16 cellular contexts compared by ENCODE assay signal in the genomic region with DNA sequence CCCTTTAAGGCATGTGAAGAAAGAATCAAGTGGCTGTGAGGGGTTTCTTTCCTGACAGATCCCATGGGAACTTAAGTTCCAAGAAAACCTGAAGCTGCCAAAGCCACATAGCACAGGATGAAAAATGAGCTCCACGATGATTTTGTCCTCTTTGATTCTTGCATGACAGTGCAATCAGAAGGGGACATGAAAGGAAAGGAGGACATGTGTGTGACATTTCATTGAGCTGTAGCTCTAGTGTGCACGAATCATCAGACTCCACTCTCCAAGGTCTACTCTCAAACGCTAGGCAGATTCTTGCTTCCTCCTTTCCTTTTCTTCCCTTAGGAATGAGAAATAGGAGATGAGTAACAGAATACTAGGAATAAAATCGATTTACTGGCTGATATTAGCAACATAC.
DNase-seq lines count a peak whose midpoint lies in the region; ATAC-seq and TF ChIP-seq lines count a peak whose summit lies in the region.
"Had no signal": no experiment of that assay in that cellular context is flagged by ENCODE, and none has a peak within 500 bp of the region (broad histone marks: within the 10 kb centered on the region; RNA-seq: fewer than 3 reads in every experiment).

No MANE protein-coding gene starts in this region.

- no peaks in the 10 kb centered on the region for H3K9me1 ChIP-seq in IMR-90 (ENCODE audit: insufficient read depth, low read length)

- TF ChIP-seq POLR2A in IMR-90 (IDR thresholded peaks at IDR 0.05; ENCODE audit: low read depth, low read length) (no peak), suprapubic skin (IDR thresholded peaks at IDR 0.05) (no peak)

- H3K9me3 Mint-ChIP-seq in endodermal cell (no peaks in the 10 kb centered on the region), Caco-2 (ENCODE audit: unreplicated experiment) (peaks cover 17% of the 10 kb centered on the region)
- H3K9me3 Mint-ChIP-seq: H9 had no signal

- H3K27ac Mint-ChIP-seq in endodermal cell (no peak overlapping the region), Caco-2 (ENCODE audit: unreplicated experiment) (no peak overlapping the region)
- H3K27ac Mint-ChIP-seq: H9 had no signal

- H3K4me1 ChIP-seq in IMR-90 (ENCODE audit: control insufficient read depth, insufficient read depth, low read length), result peaks cover 4% of the 10 kb centered on the region; the same call in 1 of the 2 replicates
- peaks cover 15% of the 10 kb centered on the region for H3K4me1 ChIP-seq in endodermal cell (ENCODE audit: control insufficient read depth, insufficient read depth, low read length)
- peaks cover 5% of the 10 kb centered on the region for H3K4me1 ChIP-seq in osteoblast (ENCODE audit: insufficient read depth, low read length)
- peaks cover 19% of the 10 kb centered on the region for H3K4me1 ChIP-seq in suprapubic skin
- peaks cover 21% of the 10 kb centered on the region for H3K4me1 ChIP-seq in Caco-2

- no peak overlapping the region for H3K4ac ChIP-seq in IMR-90 (ENCODE audit: low read depth, low read length)

- no peaks in the 10 kb centered on the region for H3K36me3 ChIP-seq in IMR-90 (ENCODE audit: control insufficient read depth, insufficient read depth, low read length)
- peaks cover 10% of the 10 kb centered on the region for H3K36me3 ChIP-seq in endodermal cell (ENCODE audit: control insufficient read depth, insufficient read depth, low read length)
- H3K36me3 ChIP-seq in osteoblast (ENCODE audit: insufficient read depth, low read length), result no peaks in the 10 kb centered on the region
- no peaks in the 10 kb centered on the region for H3K36me3 ChIP-seq in suprapubic skin
- H3K36me3 ChIP-seq in Caco-2 (ENCODE audit: control insufficient read depth, insufficient read depth, low read length), result no peaks in the 10 kb centered on the region
- H3K36me3 ChIP-seq: BE2C had no signal

- no peak for ATAC-seq in IMR-90 (ENCODE audit: low read depth)
- ATAC-seq in esophagus mucosa, result no peak
- ATAC-seq: GM12878 had no signal

- H3K18ac ChIP-seq in IMR-90 (ENCODE audit: low read depth, low read length), result no peak overlapping the region

- no peak overlapping the region for H2BK5ac ChIP-seq in IMR-90 (ENCODE audit: low read depth, low read length, poor library complexity, severe bottlenecking)

- H3K27me3 ChIP-seq in IMR-90 (ENCODE audit: control insufficient read depth, insufficient read depth, low read length), result peaks cover 4% of the 10 kb centered on the region; the same call in 1 of the 2 replicates
- H3K27me3 ChIP-seq in endodermal cell (ENCODE audit: control insufficient read depth, insufficient read depth, low read length, poor library complexity, severe bottlenecking), result no peaks in the 10 kb centered on the region
- no peaks in the 10 kb centered on the region for H3K27me3 ChIP-seq in osteoblast (ENCODE audit: insufficient read depth, low read length)
- no peaks in the 10 kb centered on the region for H3K27me3 ChIP-seq in suprapubic skin
- no peaks in the 10 kb centered on the region for H3K27me3 ChIP-seq in Caco-2 (replicated peaks; ENCODE audit: control insufficient read depth, insufficient read depth, low read length)
- H3K27me3 ChIP-seq: BE2C had no signal

- H3K79me1 ChIP-seq in IMR-90 (ENCODE audit: low read depth in 1 of 2, low read length in 2 of 2), result no peaks in the 10 kb centered on the region

- H3K27ac ChIP-seq in IMR-90 (ENCODE audit: insufficient read depth, low read length), result no peak overlapping the region
- H3K27ac ChIP-seq in endodermal cell (ENCODE audit: low read depth, low read length), result peak overlapping the region; percentile 26
- H3K27ac ChIP-seq in osteoblast (ENCODE audit: low read depth, low read length), result no peak overlapping the region
- no peak overlapping the region for H3K27ac ChIP-seq in suprapubic skin

- WGBS in IMR-90 (ENCODE audit: extremely low coverage in 2 of 2, insufficient read length in 1 of 2), 2 experiments, result no CpG with 5 or more reads among the region's 4 CpGs
- WGBS in endodermal cell (ENCODE audit: insufficient coverage in 1 of 2, insufficient read length in 1 of 2), 2 experiments, result 63 to 82% methylated on average over 1 to 4 of the region's 4 CpGs
- WGBS in suprapubic skin, result 64% methylated on average over 4 of the region's 4 CpGs

- H3K4me1 Mint-ChIP-seq in endodermal cell (peaks cover 33% of the 10 kb centered on the region), Caco-2 (ENCODE audit: low read depth, unreplicated experiment) (peaks cover 7% of the 10 kb centered on the region)

- H3K4me2 ChIP-seq in IMR-90 (ENCODE audit: low read depth, low read length) (no peak overlapping the region), osteoblast (ENCODE audit: insufficient read depth, low read length) (no peak overlapping the region)
- H3K4me2 ChIP-seq: SK-N-SH had no signal

- H3K9me3 ChIP-seq in IMR-90 (ENCODE audit: control insufficient read depth, insufficient read depth, low read length), result no peaks in the 10 kb centered on the region
- H3K9me3 ChIP-seq in endodermal cell (ENCODE audit: control insufficient read depth, low read length), result peaks cover 6% of the 10 kb centered on the region
- no peaks in the 10 kb centered on the region for H3K9me3 ChIP-seq in osteoblast (ENCODE audit: low read depth, low read length)
- no peaks in the 10 kb centered on the region for H3K9me3 ChIP-seq in suprapubic skin
- no peaks in the 10 kb centered on the region; the same call in 1 of the 2 replicates for H3K9me3 ChIP-seq in Caco-2
- H3K9me3 ChIP-seq: BE2C, SK-N-SH had no signal

- no peak for TF ChIP-seq EP300 in suprapubic skin (IDR thresholded peaks at IDR 0.05)

- H4K5ac ChIP-seq in IMR-90 (ENCODE audit: low read depth, low read length), result no peak overlapping the region

- no peak overlapping the region for H2BK20ac ChIP-seq in IMR-90 (ENCODE audit: low read depth, low read length)

- DNase-seq in DMS53 (lab: John Stamatoyannopoulos, UW) (peak; percentile 62), IMR-90 (no peak), endodermal cell (no peak), osteoblast (ENCODE audit: insufficient read length, low spot score, missing footprints) (peak; percentile 39), suprapubic skin (ENCODE audit: low spot score in 2 of 2) (no peak), NCI-H2081 (lab: John Stamatoyannopoulos, UW) (no peak), Caco-2 (no peak)
- DNase-seq: BE2C; H9; NCI-H1417; NCI-H1930; NCI-H526; NK-92 treated with Interleukin-12 subunit alpha and Interleukin-12 subunit beta, amount 100 ng/mL, for 24 hours; SK-N-SH had no signal

- dilution Hi-C loops in IMR-90 (cut with HindIII; ENCODE audit: low sequenced_read_pairs, unreplicated experiment), result no loop called here

- H3K23ac ChIP-seq in IMR-90 (ENCODE audit: low read depth, low read length), result no peak overlapping the region

- in situ Hi-C loops in IMR-90 (cut with MboI; ENCODE audit: low sequenced_read_pairs), result no loop called here

- H3K27me3 Mint-ChIP-seq in endodermal cell (ENCODE audit: insufficient read depth) (no peaks in the 10 kb centered on the region), Caco-2 (ENCODE audit: insufficient read depth, unreplicated experiment) (no peaks in the 10 kb centered on the region)

- H3K36me3 Mint-ChIP-seq in endodermal cell (ENCODE audit: low read depth) (peaks cover 13% of the 10 kb centered on the region), Caco-2 (ENCODE audit: insufficient read depth, unreplicated experiment) (no peaks in the 10 kb centered on the region)

- H4K20me1 ChIP-seq in IMR-90 (ENCODE audit: insufficient read depth, low read length), result no peaks in the 10 kb centered on the region
- no peaks in the 10 kb centered on the region for H4K20me1 ChIP-seq in osteoblast (ENCODE audit: insufficient read depth, low read length)

- BruUV-seq in IMR-90 (replicated peaks; lab: Mats Ljungman, UMichigan), result no TSS peak
- no TSS peak for BruUV-seq in Caco-2 (replicated peaks; lab: Mats Ljungman, UMichigan)

- POLR2A ChIA-PET in IMR-90 (lab: Charles Lee; ENCODE audit: unreplicated experiment), result no interaction called here
- POLR2A ChIA-PET in Caco-2 (lab: Charles Lee), result interaction anchor here (0.7 to 0.8 kb wide), 2 partner anchors 786 to 1181 kb away, joined by 3 to 5 read pairs; partner anchors contain the start of gene CEP120

- no peak overlapping the region for H2BK120ac ChIP-seq in IMR-90 (ENCODE audit: low read depth, low read length)

- H2AFZ ChIP-seq in IMR-90 (replicated peaks; ENCODE audit: low read length, poor library complexity), result no peak overlapping the region
- no peak overlapping the region for H2AFZ ChIP-seq in osteoblast (ENCODE audit: low read length)

- H2AK9ac ChIP-seq in IMR-90 (replicated peaks; ENCODE audit: low read depth, low read length, poor library complexity), result no peak overlapping the region

- H4K91ac ChIP-seq in IMR-90 (ENCODE audit: insufficient read depth, low read depth, low read length), result no peak overlapping the region

- no peak overlapping the region for H3K14ac ChIP-seq in IMR-90 (replicated peaks; ENCODE audit: low read depth, low read length)

- H4K8ac ChIP-seq in IMR-90 (ENCODE audit: low read depth in 2 of 2, low read length in 2 of 2), result no peak overlapping the region

- H3K4me3 ChIP-seq in IMR-90 (ENCODE audit: insufficient read depth, low read depth, low read length), result no peak overlapping the region
- H3K4me3 ChIP-seq in endodermal cell (ENCODE audit: low read length), result no peak overlapping the region
- no peak overlapping the region for H3K4me3 ChIP-seq in osteoblast (ENCODE audit: insufficient read depth, low read length)
- H3K4me3 ChIP-seq in suprapubic skin, result no peak overlapping the region
- no peak overlapping the region for H3K4me3 ChIP-seq in Caco-2 (ENCODE audit: low read depth, low read length)
- H3K4me3 ChIP-seq: GM12878 had no signal

- no peak for TF ChIP-seq CTCF in IMR-90 (conservative IDR thresholded peaks at IDR 0.05; ENCODE audit: low read depth, low read length)
- no peak for TF ChIP-seq CTCF in endodermal cell (conservative IDR thresholded peaks at IDR 0.05)
- no peak for TF ChIP-seq CTCF in osteoblast (IDR thresholded peaks at IDR 0.05; ENCODE audit: extremely low read depth, low read depth, low read length)
- TF ChIP-seq CTCF in suprapubic skin (IDR thresholded peaks at IDR 0.05), result no peak
- TF ChIP-seq CTCF in Caco-2 (IDR thresholded peaks at IDR 0.05; ENCODE audit: insufficient read depth in 1 of 2, low read depth in 1 of 2, low read length in 1 of 2, severe bottlenecking in 1 of 2, unreplicated experiment in 1 of 2), result no peak

- no peak overlapping the region for H3K56ac ChIP-seq in IMR-90 (ENCODE audit: extremely low read depth, insufficient read depth, low read length)

- H3K4me3 Mint-ChIP-seq in endodermal cell (no peak overlapping the region), Caco-2 (ENCODE audit: unreplicated experiment) (no peak overlapping the region)
- H3K4me3 Mint-ChIP-seq: H9 had no signal

- H2AK5ac ChIP-seq in IMR-90 (ENCODE audit: low read depth, low read length), result no peak overlapping the region

- intact Hi-C loops in IMR-90 (cut with micrococcal nuclease) (no loop called here), Caco-2 (cut with micrococcal nuclease; ENCODE audit: unreplicated experiment) (no loop called here)

- TF ChIP-seq RAD21 in IMR-90 (IDR thresholded peaks at IDR 0.05; ENCODE audit: low read length), result no peak

- H3K9ac ChIP-seq in IMR-90 (ENCODE audit: low read depth, low read length) (no peak overlapping the region), endodermal cell (ENCODE audit: extremely low read depth, low read length, poor library complexity, severe bottlenecking) (no peak overlapping the region)
- H3K9ac ChIP-seq: SK-N-SH had no signal

- no peaks in the 10 kb centered on the region for H3K79me2 ChIP-seq in osteoblast (ENCODE audit: insufficient read depth, low read length)

- H2BK15ac ChIP-seq in IMR-90 (ENCODE audit: low read depth, low read length), result 0 out of 3 replicates have a peak overlapping the region, but pooled peaks have one; percentile 0

- CTCF ChIA-PET in IMR-90 (lab: Yijun Ruan, JAX) (interaction anchor here (0.6 to 0.7 kb wide), 4 partner anchors 83 to 1006 kb away, joined by 3 to 8 read pairs (median 5); no protein-coding TSS in a partner anchor), Caco-2 (lab: Charles Lee) (no interaction called here)

Comparison
In these comparisons a context has a peak if more than half of its experiments do, and no peak if none do; other contexts are left out.
1. DNase-seq: peak in DMS53 (single experiment) and osteoblast (single experiment); none in IMR-90 (single experiment), endodermal cell (single experiment), suprapubic skin (0 of 2), NCI-H2081 (0 of 2) and Caco-2 (0 of 2).